Comparison of ENCODE assay signal across 11 cellular contexts in the genomic region with DNA sequence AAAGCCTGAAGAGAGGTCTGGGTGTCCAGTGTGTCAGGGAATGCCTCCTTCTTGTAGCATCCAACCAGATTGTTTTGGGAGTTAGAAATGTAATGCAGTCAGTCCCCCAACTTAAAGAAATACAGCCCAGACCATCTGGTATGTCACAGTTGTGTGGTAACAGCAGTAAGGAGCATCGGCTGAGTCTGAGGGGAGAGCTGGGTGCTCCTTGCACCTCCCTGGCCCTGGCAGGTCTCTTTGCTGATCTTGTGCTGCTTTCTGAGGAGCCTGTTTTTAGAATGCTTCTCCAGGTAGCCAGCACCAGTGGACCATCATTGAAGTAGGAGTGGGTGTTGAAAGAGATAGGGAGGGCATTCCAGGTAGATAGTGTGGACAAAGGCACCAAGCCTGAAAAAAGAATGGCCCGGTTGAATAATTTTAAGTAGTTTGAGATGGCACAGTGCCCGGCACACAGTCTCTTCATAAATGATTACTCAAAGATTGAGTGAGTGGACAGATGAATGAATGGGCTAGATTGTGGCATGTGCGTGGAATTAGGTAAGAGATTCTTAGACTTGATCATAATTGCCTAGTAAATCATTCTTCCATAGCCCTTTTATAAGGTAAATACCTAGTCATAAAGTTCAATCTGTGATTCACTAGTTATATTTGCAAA. TPM values are rescaled to one million over a fixed set of nuclear protein-coding genes. Genes with fewer than 3 reads are reported as not detected.
DNase-seq lines count a peak whose midpoint lies in the region; ATAC-seq and TF ChIP-seq lines count a peak whose summit lies in the region.
"Had no signal": no experiment of that assay in that cellular context is flagged by ENCODE, and none has a peak within 500 bp of the region (broad histone marks: within the 10 kb centered on the region; RNA-seq: fewer than 3 reads in every experiment).

No MANE protein-coding gene starts in this region.

- peaks cover 3% of the 10 kb centered on the region for H3K36me3 Mint-ChIP-seq in osteocyte (ENCODE audit: unreplicated experiment)
- H3K36me3 Mint-ChIP-seq: T-cell had no signal

- H3K27me3 Mint-ChIP-seq in osteocyte (ENCODE audit: unreplicated experiment): no peaks in the 10 kb centered on the region

- TF ChIP-seq POLR2A in NB4 (IDR thresholded peaks at IDR 0.05; ENCODE audit: extremely low read depth, insufficient read length): no peak

- ATAC-seq in HG02610 (IDR thresholded peaks at IDR 0.05; ENCODE audit: unreplicated experiment): no peak
- ATAC-seq in GM19328 (IDR thresholded peaks at IDR 0.05; ENCODE audit: unreplicated experiment): no peak
- ATAC-seq: T-cell had no signal

- peak; percentile 38 for DNase-seq in DMS79 treated with DMSO at 0.1 percent for 48 hours (lab: John Stamatoyannopoulos, UW)
- peak; percentile 7 for DNase-seq in NB4 (ENCODE audit: low read depth)
- DNase-seq in cerebellar cortex (ENCODE audit: low spot score): peak; percentile 25
- no peak for DNase-seq in osteocyte (ENCODE audit: extremely low spot score, unreplicated experiment)
- DNase-seq in activated CD4-positive, alpha-beta T cell treated with anti-CD3 and anti-CD28 coated beads, Interleukin-2, amount 50 U/mL, for 4 hours: no peak
- no peak for DNase-seq in SW 1271 (lab: John Stamatoyannopoulos, UW)
- DNase-seq: aorta, posterior cingulate gyrus, T-cell had no signal

- H3K27ac Mint-ChIP-seq in osteocyte (ENCODE audit: unreplicated experiment): peak overlapping the region; percentile 44
- H3K27ac Mint-ChIP-seq: T-cell had no signal

- no peak for TF ChIP-seq CTCF in NB4 (IDR thresholded peaks at IDR 0.05; ENCODE audit: low read depth, low read length)
- TF ChIP-seq CTCF in osteocyte (IDR thresholded peaks at IDR 0.05): no peak

- H3K4me3 Mint-ChIP-seq in osteocyte (ENCODE audit: unreplicated experiment): no peak overlapping the region
- H3K4me3 Mint-ChIP-seq: T-cell had no signal

- H3K9me3 Mint-ChIP-seq in osteocyte (ENCODE audit: unreplicated experiment): peaks cover 3% of the 10 kb centered on the region

- peaks cover 54% of the 10 kb centered on the region for H3K4me1 Mint-ChIP-seq in osteocyte (ENCODE audit: unreplicated experiment)

- H3K4me3 ChIP-seq in NB4 (ENCODE audit: low read depth, low read length): no peak overlapping the region

RNA-seq across cellular contexts. Expression of a gene that starts 46.5 kb away (rescaled TPM):
- 369 and 384 TPM in 2 replicates for total RNA-seq in osteocyte

Comparison
In these comparisons a context has a peak if more than half of its experiments do, and no peak if none do; other contexts are left out.
1. DNase-seq: peak in DMS79 treated with DMSO at 0.1 percent for 48 hours (single experiment), NB4 (single experiment) and cerebellar cortex (single experiment); none in osteocyte (single experiment), activated CD4-positive, alpha-beta T cell treated with anti-CD3 and anti-CD28 coated beads, Interleukin-2, amount 50 U/mL, for 4 hours (0 of 2) and SW 1271 (0 of 2).